ENCODE assay signal across 19 cellular contexts in the genomic region with DNA sequence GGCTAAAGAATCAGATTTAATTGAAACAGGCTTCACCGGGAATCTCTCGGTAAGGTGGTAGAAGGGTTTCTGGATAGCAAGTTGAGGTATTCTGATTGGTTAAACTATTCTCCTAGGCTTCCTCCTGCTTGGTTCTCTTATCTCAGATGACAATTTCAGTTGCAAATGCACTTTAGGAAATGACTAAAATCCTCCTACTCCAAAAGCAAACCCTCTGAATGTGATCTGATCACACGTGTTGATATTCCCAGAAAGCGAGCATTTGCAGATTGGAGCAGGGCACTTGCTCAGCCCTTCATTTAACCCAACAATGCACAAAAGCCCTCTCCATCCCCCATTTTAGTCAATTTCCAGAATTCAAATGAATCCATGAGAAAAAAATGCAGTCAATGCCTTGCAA. TPM values are rescaled to one million over a fixed set of nuclear protein-coding genes. Genes with fewer than 3 reads are reported as not detected.
DNase-seq lines count a peak whose midpoint lies in the region; ATAC-seq and TF ChIP-seq lines count a peak whose summit lies in the region.
"Had no signal": no experiment of that assay in that cellular context is flagged by ENCODE, and none has a peak within 500 bp of the region (broad histone marks: within the 10 kb centered on the region; RNA-seq: fewer than 3 reads in every experiment).

No MANE protein-coding gene starts in this region.

- intact Hi-C loops in activated CD8-positive, alpha-beta T cell treated with anti-CD3 and anti-CD28 coated beads for 36 hours (cut with micrococcal nuclease): no loop called here
- intact Hi-C loops in CD8-positive, alpha-beta T cell (cut with DNase I, micrococcal nuclease): no loop called here
- intact Hi-C loops in mucosa of descending colon (cut with DNase I, micrococcal nuclease): no loop called here

- peaks cover 21% of the 10 kb centered on the region for H3K36me3 Mint-ChIP-seq in activated CD8-positive, alpha-beta T cell treated with anti-CD3 and anti-CD28 coated beads for 36 hours (ENCODE audit: low read depth)
- H3K36me3 Mint-ChIP-seq in activated CD8-positive, alpha-beta T cell treated with anti-CD3 and anti-CD28 coated beads, Interleukin-2, amount 10 ng/mL, durations not matched to agents 7 days and 5 days (ENCODE audit: low read depth): peaks cover 22% of the 10 kb centered on the region
- H3K36me3 Mint-ChIP-seq in CD8-positive, alpha-beta T cell: peaks cover 32% of the 10 kb centered on the region
- H3K36me3 Mint-ChIP-seq in activated T-helper 17 cell treated with anti-CD3 and anti-CD28 coated beads, Interleukin-2, amount 50 U/mL, for 72 hours (ENCODE audit: low read depth): peaks cover 96% of the 10 kb centered on the region
- H3K36me3 Mint-ChIP-seq in naive thymus-derived CD8-positive, alpha-beta T cell: peaks cover 0 to 34% (median 6%) of the 10 kb centered on the region in 3 donors

- no peaks in the 10 kb centered on the region for H3K9me3 ChIP-seq in CD8-positive, alpha-beta T cell (ENCODE audit: low read length)
- H3K9me3 ChIP-seq in mucosa of descending colon: no peaks in the 10 kb centered on the region
- H3K9me3 ChIP-seq: BLaER1 treated with 17β-estradiol and CSF1 and Interleukin-3, amounts not matched to agents 10 nM and 100 nM; Caco-2 had no signal

- no peak for TF ChIP-seq CTCF in activated CD8-positive, alpha-beta T cell treated with anti-CD3 and anti-CD28 coated beads for 36 hours (IDR thresholded peaks at IDR 0.05)
- no peak for TF ChIP-seq CTCF in CD8-positive, alpha-beta T cell (IDR thresholded peaks at IDR 0.05)
- TF ChIP-seq CTCF in mucosa of descending colon (IDR thresholded peaks at IDR 0.05): no peak

- peaks cover 12% of the 10 kb centered on the region for H3K36me3 ChIP-seq in CD8-positive, alpha-beta T cell (ENCODE audit: insufficient read depth, low read length)
- H3K36me3 ChIP-seq in mucosa of descending colon (ENCODE audit: low read depth): no peaks in the 10 kb centered on the region

- no peak for DNase-seq in activated CD8-positive, alpha-beta T cell treated with anti-CD3 and anti-CD28 coated beads for 36 hours
- DNase-seq in activated CD8-positive, alpha-beta T cell treated with anti-CD3 and anti-CD28 coated beads, Interleukin-2, amount 10 ng/mL, durations not matched to agents 7 days and 5 days: no peak
- DNase-seq in CD8-positive, alpha-beta T cell: no peak
- no peak for DNase-seq in naive thymus-derived CD8-positive, alpha-beta T cell
- DNase-seq in RPMI8226: no peak
- no peak for DNase-seq in mucosa of descending colon
- DNase-seq: Caco-2, DMS153, GOT3, KG1, NCI-H1436, NCI-H2029 treated with DMSO at 0.1 percent for 48 hours, NCI-H2227 treated with DMSO at 0.1 percent for 48 hours, NCI-H524, PC-9 had no signal

- H3K27ac Mint-ChIP-seq in activated CD8-positive, alpha-beta T cell treated with anti-CD3 and anti-CD28 coated beads for 36 hours: peak overlapping the region; percentile 60
- no peak overlapping the region for H3K27ac Mint-ChIP-seq in activated CD8-positive, alpha-beta T cell treated with anti-CD3 and anti-CD28 coated beads, Interleukin-2, amount 10 ng/mL, durations not matched to agents 7 days and 5 days
- H3K27ac Mint-ChIP-seq in CD8-positive, alpha-beta T cell: peak overlapping the region; percentile 23
- H3K27ac Mint-ChIP-seq in activated T-helper 17 cell treated with anti-CD3 and anti-CD28 coated beads, Interleukin-2, amount 50 U/mL, for 72 hours: peak overlapping the region; percentile 51
- H3K27ac Mint-ChIP-seq in naive thymus-derived CD8-positive, alpha-beta T cell: peak overlapping the region in 6 of 10 donors; percentile 2 to 61 (median 34)

- no peak overlapping the region for H3K27ac ChIP-seq in CD8-positive, alpha-beta T cell (ENCODE audit: low read depth, low read length)
- H3K27ac ChIP-seq: BLaER1 treated with 17β-estradiol and CSF1 and Interleukin-3, amounts not matched to agents 10 nM and 100 nM; PC-9 had no signal

- no peaks in the 10 kb centered on the region for H3K27me3 ChIP-seq in CD8-positive, alpha-beta T cell (ENCODE audit: insufficient read depth, low read length)
- H3K27me3 ChIP-seq: BLaER1 treated with 17β-estradiol and CSF1 and Interleukin-3, amounts not matched to agents 10 nM and 100 nM had no signal

- POLR2A ChIA-PET in activated CD8-positive, alpha-beta T cell treated with anti-CD3 and anti-CD28 coated beads for 36 hours (lab: Charles Lee): no interaction called here
- POLR2A ChIA-PET in activated CD8-positive, alpha-beta T cell treated with anti-CD3 and anti-CD28 coated beads, Interleukin-2, amount 10 ng/mL, durations not matched to agents 7 days and 5 days (lab: Charles Lee): no interaction called here
- POLR2A ChIA-PET in CD8-positive, alpha-beta T cell (lab: Charles Lee): no interaction called here
- POLR2A ChIA-PET in naive thymus-derived CD8-positive, alpha-beta T cell (lab: Charles Lee): no interaction called here

- H3K4me3 Mint-ChIP-seq in activated CD8-positive, alpha-beta T cell treated with anti-CD3 and anti-CD28 coated beads for 36 hours: no peak overlapping the region
- H3K4me3 Mint-ChIP-seq in activated CD8-positive, alpha-beta T cell treated with anti-CD3 and anti-CD28 coated beads, Interleukin-2, amount 10 ng/mL, durations not matched to agents 7 days and 5 days: no peak overlapping the region
- no peak overlapping the region for H3K4me3 Mint-ChIP-seq in CD8-positive, alpha-beta T cell
- peak overlapping the region; percentile 41 for H3K4me3 Mint-ChIP-seq in activated T-helper 17 cell treated with anti-CD3 and anti-CD28 coated beads, Interleukin-2, amount 50 U/mL, for 72 hours
- H3K4me3 Mint-ChIP-seq in naive thymus-derived CD8-positive, alpha-beta T cell: no peak overlapping the region

- H3K4me1 ChIP-seq in CD8-positive, alpha-beta T cell (ENCODE audit: insufficient read depth, low read length): peaks cover 61% of the 10 kb centered on the region
- H3K4me1 ChIP-seq in mucosa of descending colon (ENCODE audit: low read depth): no peaks in the 10 kb centered on the region
- H3K4me1 ChIP-seq: Caco-2 had no signal

- H3K4me1 Mint-ChIP-seq in activated CD8-positive, alpha-beta T cell treated with anti-CD3 and anti-CD28 coated beads for 36 hours (ENCODE audit: low read depth): peaks cover 75% of the 10 kb centered on the region
- peaks cover 30% of the 10 kb centered on the region for H3K4me1 Mint-ChIP-seq in activated CD8-positive, alpha-beta T cell treated with anti-CD3 and anti-CD28 coated beads, Interleukin-2, amount 10 ng/mL, durations not matched to agents 7 days and 5 days (ENCODE audit: low read depth)
- peaks cover 88% of the 10 kb centered on the region for H3K4me1 Mint-ChIP-seq in CD8-positive, alpha-beta T cell (ENCODE audit: low read depth)
- H3K4me1 Mint-ChIP-seq in activated T-helper 17 cell treated with anti-CD3 and anti-CD28 coated beads, Interleukin-2, amount 50 U/mL, for 72 hours: peaks cover 70% of the 10 kb centered on the region
- H3K4me1 Mint-ChIP-seq in naive thymus-derived CD8-positive, alpha-beta T cell: peaks cover 36 to 86% (median 79%) of the 10 kb centered on the region in 4 donors

- H3K27me3 Mint-ChIP-seq in activated CD8-positive, alpha-beta T cell treated with anti-CD3 and anti-CD28 coated beads for 36 hours: no peaks in the 10 kb centered on the region
- no peaks in the 10 kb centered on the region for H3K27me3 Mint-ChIP-seq in activated CD8-positive, alpha-beta T cell treated with anti-CD3 and anti-CD28 coated beads, Interleukin-2, amount 10 ng/mL, durations not matched to agents 7 days and 5 days (ENCODE audit: low read depth)
- H3K27me3 Mint-ChIP-seq in CD8-positive, alpha-beta T cell (ENCODE audit: low read depth): no peaks in the 10 kb centered on the region
- no peaks in the 10 kb centered on the region for H3K27me3 Mint-ChIP-seq in activated T-helper 17 cell treated with anti-CD3 and anti-CD28 coated beads, Interleukin-2, amount 50 U/mL, for 72 hours
- no peaks in the 10 kb centered on the region for H3K27me3 Mint-ChIP-seq in naive thymus-derived CD8-positive, alpha-beta T cell

- no peak for ATAC-seq in activated CD8-positive, alpha-beta T cell treated with anti-CD3 and anti-CD28 coated beads for 36 hours
- ATAC-seq in activated CD8-positive, alpha-beta T cell treated with anti-CD3 and anti-CD28 coated beads, Interleukin-2, amount 10 ng/mL, durations not matched to agents 7 days and 5 days: no peak
- ATAC-seq in CD8-positive, alpha-beta T cell: no peak
- no peak for ATAC-seq in activated T-helper 17 cell treated with anti-CD3 and anti-CD28 coated beads, Interleukin-2, amount 50 U/mL, for 72 hours (replicated peaks)
- ATAC-seq in naive thymus-derived CD8-positive, alpha-beta T cell: no peak
- no peak for ATAC-seq in HG02870 (IDR thresholded peaks at IDR 0.05; ENCODE audit: unreplicated experiment)
- no peak for ATAC-seq in mucosa of descending colon
- ATAC-seq: HepG2 had no signal

- CTCF ChIA-PET in activated CD8-positive, alpha-beta T cell treated with anti-CD3 and anti-CD28 coated beads for 36 hours (lab: Charles Lee): no interaction called here
- CTCF ChIA-PET in activated CD8-positive, alpha-beta T cell treated with anti-CD3 and anti-CD28 coated beads, Interleukin-2, amount 10 ng/mL, durations not matched to agents 7 days and 5 days (lab: Charles Lee): no interaction called here
- CTCF ChIA-PET in CD8-positive, alpha-beta T cell (lab: Charles Lee): no interaction called here

- H3K9me3 Mint-ChIP-seq in activated CD8-positive, alpha-beta T cell treated with anti-CD3 and anti-CD28 coated beads for 36 hours: no peaks in the 10 kb centered on the region
- H3K9me3 Mint-ChIP-seq in activated CD8-positive, alpha-beta T cell treated with anti-CD3 and anti-CD28 coated beads, Interleukin-2, amount 10 ng/mL, durations not matched to agents 7 days and 5 days (ENCODE audit: insufficient read depth): no peaks in the 10 kb centered on the region
- no peaks in the 10 kb centered on the region for H3K9me3 Mint-ChIP-seq in CD8-positive, alpha-beta T cell
- no peaks in the 10 kb centered on the region for H3K9me3 Mint-ChIP-seq in activated T-helper 17 cell treated with anti-CD3 and anti-CD28 coated beads, Interleukin-2, amount 50 U/mL, for 72 hours
- H3K9me3 Mint-ChIP-seq in naive thymus-derived CD8-positive, alpha-beta T cell: no peaks in the 10 kb centered on the region

- H3K4me3 ChIP-seq in CD8-positive, alpha-beta T cell (ENCODE audit: low read depth, low read length): no peak overlapping the region
- H3K4me3 ChIP-seq in mucosa of descending colon: no peak overlapping the region
- H3K4me3 ChIP-seq: BLaER1 treated with 17β-estradiol and CSF1 and Interleukin-3, amounts not matched to agents 10 nM and 100 nM; PC-9 had no signal

RNA-seq across cellular contexts. Expression of gene ICE2, which starts 55.6 kb away (rescaled TPM):
- total RNA-seq in activated CD8-positive, alpha-beta T cell treated with anti-CD3 and anti-CD28 coated beads for 36 hours: 10 to 100 TPM; 74.1 to 74.5 TPM
- total RNA-seq in activated CD8-positive, alpha-beta T cell treated with anti-CD3 and anti-CD28 coated beads, Interleukin-2, amount 10 ng/mL, durations not matched to agents 7 days and 5 days: 10 to 100 TPM; 71.4 to 76.3 TPM
- 10 to 100 TPM; 13.9 to 18.3 TPM for total RNA-seq in CD8-positive, alpha-beta T cell
- 10 to 100 TPM; 46.0 to 69.3 TPM for total RNA-seq in activated T-helper 17 cell treated with anti-CD3 and anti-CD28 coated beads, Interleukin-2, amount 50 U/mL, for 72 hours
- total RNA-seq in naive thymus-derived CD8-positive, alpha-beta T cell: 10 to 100 TPM; 64.2 to 70.4 TPM
- 10 to 100 TPM; 68.6 to 71.4 (median 69.2) TPM for polyA plus RNA-seq in naive thymus-derived CD8-positive, alpha-beta T cell
- 10 to 100 TPM; 31.5 to 47.5 (median 36.3) TPM for total RNA-seq in mucosa of descending colon
